ENCODE assay signal across 20 cellular contexts in the genomic region with DNA sequence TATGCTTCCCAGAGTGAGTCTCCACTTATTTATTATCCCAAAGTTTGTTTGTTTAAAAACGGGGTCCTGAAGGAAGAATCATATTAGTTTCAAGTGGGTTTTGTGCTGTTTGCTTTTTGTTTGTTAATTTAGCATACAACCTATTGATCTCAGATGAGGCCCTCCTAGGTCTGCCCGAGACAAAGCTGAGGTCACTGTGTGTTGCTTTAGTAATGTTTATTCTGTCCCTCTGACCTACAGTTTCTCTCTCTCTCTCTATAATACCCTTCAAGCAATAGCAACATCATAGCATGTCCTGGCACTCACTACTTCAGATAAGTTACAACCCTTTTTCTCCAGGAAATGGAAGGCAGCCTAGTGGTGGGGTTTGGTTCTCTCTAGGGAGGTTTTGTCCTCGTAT.
"Had no signal": no experiment of that assay in that cellular context is flagged by ENCODE, and none has a peak within 500 bp of the region (broad histone marks: within the 10 kb centered on the region; RNA-seq: fewer than 3 reads in every experiment).

No MANE protein-coding gene starts in this region.

- ATAC-seq: gastrocnemius medialis; heart left ventricle; lower lobe of right lung; natural killer cell treated with Interleukin-12 subunit alpha and Interleukin-12 subunit beta and Interleukin-15 and Interleukin-18, amount 100 ng/mL, for 72 hours; stimulated activated naive CD8-positive, alpha-beta T cell treated with anti-CD3 and anti-CD28 coated beads, Interleukin-15, Interleukin-2, amounts not matched to agents 100 U/mL and 50 U/mL, for 24 hours; WTC11 had no signal

- DNase-seq: activated CD4-positive, alpha-beta memory T cell treated with anti-CD3 and anti-CD28 coated beads for 36 hours; activated CD4-positive, alpha-beta T cell treated with anti-CD3 and anti-CD28 coated beads for 4 hours; activated T-cell treated with anti-CD3 and anti-CD28 coated beads for 4 hours; caudate nucleus; erythroblast; gastrocnemius medialis; heart left ventricle; immature natural killer cell; lower lobe of right lung; nucleus accumbens; SK-N-SH; stimulated activated CD4-positive, alpha-beta T cell treated with anti-CD3 and anti-CD28 coated beads, Interleukin-2, amount 100 ng/mL, for 24 hours; stimulated activated naive CD8-positive, alpha-beta T cell treated with anti-CD3 and anti-CD28 coated beads, Interleukin-15, Interleukin-2, amounts not matched to agents 100 U/mL and 50 U/mL, for 24 hours; trophoblast cell had no signal

- H3K27me3 Mint-ChIP-seq: activated naive CD8-positive, alpha-beta T cell; natural killer cell treated with Interleukin-12 subunit alpha and Interleukin-12 subunit beta and Interleukin-15 and Interleukin-18, amount 100 ng/mL, for 72 hours had no signal

- H3K9me3 ChIP-seq: gastrocnemius medialis, heart left ventricle, lower lobe of right lung, SK-N-SH had no signal

- H3K36me3 Mint-ChIP-seq: activated CD4-positive, alpha-beta memory T cell treated with anti-CD3 and anti-CD28 coated beads for 36 hours; activated naive CD8-positive, alpha-beta T cell; natural killer cell treated with Interleukin-12 subunit alpha and Interleukin-12 subunit beta and Interleukin-15 and Interleukin-18, amount 100 ng/mL, for 72 hours had no signal

- FAIRE-seq: colon, TTC549 had no signal

- H3K27me3 ChIP-seq: gastrocnemius medialis, heart left ventricle had no signal

- H3K9ac ChIP-seq: SK-N-SH had no signal

- H3K4me1 Mint-ChIP-seq: immature natural killer cell had no signal

- H3K27ac Mint-ChIP-seq: activated CD4-positive, alpha-beta memory T cell treated with anti-CD3 and anti-CD28 coated beads for 36 hours; activated naive CD8-positive, alpha-beta T cell; immature natural killer cell; natural killer cell treated with Interleukin-12 subunit alpha and Interleukin-12 subunit beta and Interleukin-15 and Interleukin-18, amount 100 ng/mL, for 72 hours; T-helper 2 cell treated with Interferon-gamma antibody and Interleukin-4, amounts not matched to agents 5 μg/mL and 100 μg/mL, for 36 hours; WTC11 had no signal

- H3K4me3 Mint-ChIP-seq: activated CD4-positive, alpha-beta memory T cell treated with anti-CD3 and anti-CD28 coated beads for 36 hours; activated naive CD8-positive, alpha-beta T cell; immature natural killer cell; natural killer cell treated with Interleukin-12 subunit alpha and Interleukin-12 subunit beta and Interleukin-15 and Interleukin-18, amount 100 ng/mL, for 72 hours; T-helper 2 cell treated with Interferon-gamma antibody and Interleukin-4, amounts not matched to agents 5 μg/mL and 100 μg/mL, for 36 hours; WTC11 had no signal

- H3K4me2 ChIP-seq: SK-N-SH had no signal

- H3K27ac ChIP-seq: gastrocnemius medialis, heart left ventricle had no signal

- H3K4me3 ChIP-seq: gastrocnemius medialis, heart left ventricle, lower lobe of right lung had no signal

- H3K9me3 Mint-ChIP-seq: activated CD4-positive, alpha-beta memory T cell treated with anti-CD3 and anti-CD28 coated beads for 36 hours; immature natural killer cell; natural killer cell treated with Interleukin-12 subunit alpha and Interleukin-12 subunit beta and Interleukin-15 and Interleukin-18, amount 100 ng/mL, for 72 hours; T-helper 2 cell treated with Interferon-gamma antibody and Interleukin-4, amounts not matched to agents 5 μg/mL and 100 μg/mL, for 36 hours; WTC11 had no signal
